Comparison of ENCODE assay signal across 19 cellular contexts in the genomic region with DNA sequence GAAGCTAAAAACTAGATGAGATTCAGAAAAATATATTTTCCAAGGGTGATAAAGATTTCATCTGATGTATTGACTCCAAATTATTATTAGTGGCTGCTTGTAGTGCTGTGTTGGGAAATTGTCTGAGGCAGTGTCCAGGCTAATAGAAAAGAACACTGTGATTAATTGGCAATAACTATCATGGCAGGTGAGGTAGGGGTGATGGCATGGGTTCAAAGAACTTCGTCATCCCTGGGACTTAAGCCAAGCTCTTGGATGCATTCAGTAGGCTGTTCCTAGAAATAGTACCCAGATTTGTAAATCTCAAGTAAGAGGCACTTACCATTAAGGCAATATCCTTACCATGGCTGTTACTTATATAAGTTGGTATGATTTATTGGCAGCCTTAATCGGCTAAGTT. TPM values are rescaled to one million over a fixed set of nuclear protein-coding genes. Genes with fewer than 3 reads are reported as not detected.
"Had no signal": no experiment of that assay in that cellular context is flagged by ENCODE, and none has a peak within 500 bp of the region (broad histone marks: within the 10 kb centered on the region; RNA-seq: fewer than 3 reads in every experiment).

No MANE protein-coding gene starts in this region.

- H3K4me1 ChIP-seq: neural progenitor cell, prostate gland, stomach had no signal

- H3K36me3 Mint-ChIP-seq: immature natural killer cell, type B pancreatic cell had no signal

- H3K4me3 ChIP-seq: neural progenitor cell, prostate gland, skin epidermis, stomach had no signal

- H3K27me3 ChIP-seq: neural progenitor cell, stomach had no signal

- H3K36me3 ChIP-seq: neural progenitor cell, prostate gland, stomach had no signal

- H3K27ac Mint-ChIP-seq: activated naive CD8-positive, alpha-beta T cell treated with anti-CD3 and anti-CD28 coated beads for 36 hours; immature natural killer cell; naive thymus-derived CD4-positive, alpha-beta T cell; neural progenitor cell; type B pancreatic cell had no signal

- DNase-seq: activated CD4-positive, alpha-beta T cell treated with anti-CD3 and anti-CD28 coated beads, Interleukin-2, amount 50 U/mL, for 48 hours; activated naive CD4-positive, alpha-beta T cell; activated naive CD8-positive, alpha-beta T cell treated with anti-CD3 and anti-CD28 coated beads for 36 hours; activated T-cell treated with anti-CD3 and anti-CD28 coated beads for 4 hours; amniotic stem cell; cortex of kidney; immature natural killer cell; naive thymus-derived CD4-positive, alpha-beta T cell; right cardiac atrium; stimulated activated CD4-positive, alpha-beta T cell treated with anti-CD3 and anti-CD28 coated beads, Interleukin-15, amount 100 ng/mL, for 24 hours; stimulated activated CD4-positive, alpha-beta T cell treated with anti-CD3 and anti-CD28 coated beads, Interleukin-4, amount 100 ng/mL, for 1 hour; stomach had no signal

- FAIRE-seq: endometrium had no signal

- H3K4me3 Mint-ChIP-seq: activated naive CD8-positive, alpha-beta T cell treated with anti-CD3 and anti-CD28 coated beads for 36 hours; brain; central memory CD8-positive, alpha-beta T cell; immature natural killer cell; naive thymus-derived CD4-positive, alpha-beta T cell; neural progenitor cell; type B pancreatic cell had no signal

- H3K9me3 ChIP-seq: prostate gland, stomach had no signal

- H3K27me3 Mint-ChIP-seq: activated naive CD8-positive, alpha-beta T cell treated with anti-CD3 and anti-CD28 coated beads for 36 hours; type B pancreatic cell had no signal

- H3K27ac ChIP-seq: neural progenitor cell, prostate gland, skin epidermis, stomach had no signal

- H3K4me1 Mint-ChIP-seq: central memory CD8-positive, alpha-beta T cell; immature natural killer cell; naive thymus-derived CD4-positive, alpha-beta T cell had no signal

RNA-seq across cellular contexts. Expression of a gene that starts 13.2 kb away (rescaled TPM):
- polyA plus RNA-seq: immature natural killer cell; naive thymus-derived CD4-positive, alpha-beta T cell had no signal
